ENCODE assay signal across 1 cellular context in genomic region chr2:101360229-101360628, GRCh38.
TF ChIP-seq lines count a peak whose summit lies in the region.

No MANE protein-coding gene starts in this region.

TF ChIP-seq in K562, 482 proteins besides CTCF, POLR2A, EP300 and RAD21 (continued from another document):
- TF ChIP-seq, protein P1, sequence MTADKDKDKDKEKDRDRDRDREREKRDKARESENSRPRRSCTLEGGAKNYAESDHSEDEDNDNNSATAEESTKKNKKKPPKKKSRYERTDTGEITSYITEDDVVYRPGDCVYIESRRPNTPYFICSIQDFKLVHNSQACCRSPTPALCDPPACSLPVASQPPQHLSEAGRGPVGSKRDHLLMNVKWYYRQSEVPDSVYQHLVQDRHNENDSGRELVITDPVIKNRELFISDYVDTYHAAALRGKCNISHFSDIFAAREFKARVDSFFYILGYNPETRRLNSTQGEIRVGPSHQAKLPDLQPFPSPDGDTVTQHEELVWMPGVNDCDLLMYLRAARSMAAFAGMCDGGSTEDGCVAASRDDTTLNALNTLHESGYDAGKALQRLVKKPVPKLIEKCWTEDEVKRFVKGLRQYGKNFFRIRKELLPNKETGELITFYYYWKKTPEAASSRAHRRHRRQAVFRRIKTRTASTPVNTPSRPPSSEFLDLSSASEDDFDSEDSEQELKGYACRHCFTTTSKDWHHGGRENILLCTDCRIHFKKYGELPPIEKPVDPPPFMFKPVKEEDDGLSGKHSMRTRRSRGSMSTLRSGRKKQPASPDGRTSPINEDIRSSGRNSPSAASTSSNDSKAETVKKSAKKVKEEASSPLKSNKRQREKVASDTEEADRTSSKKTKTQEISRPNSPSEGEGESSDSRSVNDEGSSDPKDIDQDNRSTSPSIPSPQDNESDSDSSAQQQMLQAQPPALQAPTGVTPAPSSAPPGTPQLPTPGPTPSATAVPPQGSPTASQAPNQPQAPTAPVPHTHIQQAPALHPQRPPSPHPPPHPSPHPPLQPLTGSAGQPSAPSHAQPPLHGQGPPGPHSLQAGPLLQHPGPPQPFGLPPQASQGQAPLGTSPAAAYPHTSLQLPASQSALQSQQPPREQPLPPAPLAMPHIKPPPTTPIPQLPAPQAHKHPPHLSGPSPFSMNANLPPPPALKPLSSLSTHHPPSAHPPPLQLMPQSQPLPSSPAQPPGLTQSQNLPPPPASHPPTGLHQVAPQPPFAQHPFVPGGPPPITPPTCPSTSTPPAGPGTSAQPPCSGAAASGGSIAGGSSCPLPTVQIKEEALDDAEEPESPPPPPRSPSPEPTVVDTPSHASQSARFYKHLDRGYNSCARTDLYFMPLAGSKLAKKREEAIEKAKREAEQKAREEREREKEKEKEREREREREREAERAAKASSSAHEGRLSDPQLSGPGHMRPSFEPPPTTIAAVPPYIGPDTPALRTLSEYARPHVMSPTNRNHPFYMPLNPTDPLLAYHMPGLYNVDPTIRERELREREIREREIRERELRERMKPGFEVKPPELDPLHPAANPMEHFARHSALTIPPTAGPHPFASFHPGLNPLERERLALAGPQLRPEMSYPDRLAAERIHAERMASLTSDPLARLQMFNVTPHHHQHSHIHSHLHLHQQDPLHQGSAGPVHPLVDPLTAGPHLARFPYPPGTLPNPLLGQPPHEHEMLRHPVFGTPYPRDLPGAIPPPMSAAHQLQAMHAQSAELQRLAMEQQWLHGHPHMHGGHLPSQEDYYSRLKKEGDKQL (CRISPR knock-in tag; IDR thresholded peaks at IDR 0.05; ENCODE audit: borderline replicate concordance), result no peak
- TF ChIP-seq, protein P2, sequence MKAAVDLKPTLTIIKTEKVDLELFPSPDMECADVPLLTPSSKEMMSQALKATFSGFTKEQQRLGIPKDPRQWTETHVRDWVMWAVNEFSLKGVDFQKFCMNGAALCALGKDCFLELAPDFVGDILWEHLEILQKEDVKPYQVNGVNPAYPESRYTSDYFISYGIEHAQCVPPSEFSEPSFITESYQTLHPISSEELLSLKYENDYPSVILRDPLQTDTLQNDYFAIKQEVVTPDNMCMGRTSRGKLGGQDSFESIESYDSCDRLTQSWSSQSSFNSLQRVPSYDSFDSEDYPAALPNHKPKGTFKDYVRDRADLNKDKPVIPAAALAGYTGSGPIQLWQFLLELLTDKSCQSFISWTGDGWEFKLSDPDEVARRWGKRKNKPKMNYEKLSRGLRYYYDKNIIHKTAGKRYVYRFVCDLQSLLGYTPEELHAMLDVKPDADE (conservative IDR thresholded peaks at IDR 0.05; ENCODE audit: control insufficient read depth, low read depth, low read length), result no peak
